ENCODE assay signal across 33 cellular contexts in the genomic region with DNA sequence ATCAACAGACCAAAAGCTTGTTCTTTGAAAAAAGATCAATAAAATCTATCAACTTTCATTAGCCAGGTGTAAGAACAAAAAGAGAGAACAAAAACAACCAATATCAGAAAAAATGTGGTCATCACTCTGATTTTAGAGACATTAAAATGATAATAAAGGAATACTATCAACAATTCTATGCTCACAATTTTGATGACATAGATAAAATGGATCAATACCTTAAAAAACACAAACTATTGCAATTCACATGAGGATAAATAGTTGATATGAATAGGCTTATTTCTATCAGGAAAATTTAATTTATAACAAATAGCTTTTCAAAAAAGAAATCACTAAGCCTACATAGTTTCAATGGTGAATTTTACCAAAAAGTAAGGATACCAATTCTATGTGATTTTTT.
"Had no signal": no experiment of that assay in that cellular context is flagged by ENCODE, and none has a peak within 500 bp of the region (broad histone marks: within the 10 kb centered on the region; RNA-seq: fewer than 3 reads in every experiment).

No MANE protein-coding gene starts in this region.

- DNase-seq: Karpas-422, Kasumi-1, MG63, MM.1S, MV-4-11, NCI-H1048, NCI-H1092, NCI-H1092 treated with DMSO at 0.1 percent for 48 hours, NCI-H1105, NCI-H1105 treated with DMSO at 0.1 percent for 48 hours, NCI-H1417, NCI-H1417 treated with DMSO at 0.1 percent for 48 hours, NCI-H1436, NCI-H1436 treated with DMSO at 0.1 percent for 48 hours, NCI-H146, NCI-H1694, NCI-H1694 treated with DMSO at 0.1 percent for 48 hours, NCI-H187, NCI-H187 treated with DMSO at 0.1 percent for 48 hours, NCI-H1930, NCI-H2029, NCI-H2029 treated with DMSO at 0.1 percent for 48 hours, NCI-H2081 treated with DMSO at 0.1 percent for 48 hours, NCI-H2107, NCI-H2171, NCI-H2171 treated with DMSO at 0.1 percent for 48 hours, NCI-H2227 treated with DMSO at 0.1 percent for 48 hours, NCI-H226, NCI-H345, NCI-H446, NCI-H446 treated with DMSO at 0.1 percent for 48 hours, NCI-H510A, NCI-H510A treated with DMSO at 0.1 percent for 48 hours had no signal

- H3K27me3 ChIP-seq: MG63 had no signal

- H3K9me3 ChIP-seq: MG63 had no signal

- H3K36me3 ChIP-seq: MG63 had no signal

- H3K4me3 ChIP-seq: MG63 had no signal
